ENCODE assay signal across 8 cellular contexts in genomic region chr2:177618270-177619253, GRCh38.
DNase-seq lines count a peak whose midpoint lies in the region; ATAC-seq and TF ChIP-seq lines count a peak whose summit lies in the region.

No MANE protein-coding gene starts in this region.

- no peaks in the 10 kb centered on the region for H3K4me1 Mint-ChIP-seq in activated CD4-positive, alpha-beta T cell treated with anti-CD3 and anti-CD28 coated beads for 36 hours

- peak overlapping the region; percentile 90 for H3K4me3 Mint-ChIP-seq in activated CD4-positive, alpha-beta T cell treated with anti-CD3 and anti-CD28 coated beads for 36 hours

- H3K4me3 ChIP-seq in choroid plexus epithelial cell (ENCODE audit: low read depth, low read length): peak overlapping the region; percentile 75

- CTCF ChIA-PET in activated CD4-positive, alpha-beta T cell treated with anti-CD3 and anti-CD28 coated beads for 36 hours (lab: Charles Lee): no interaction called here

- TF ChIP-seq CTCF in choroid plexus epithelial cell (conservative IDR thresholded peaks at IDR 0.05; ENCODE audit: low read depth, low read length): no peak

- ATAC-seq in GM19043 (IDR thresholded peaks at IDR 0.05; ENCODE audit: low read depth, unreplicated experiment): peak; percentile 98
- ATAC-seq in HG03354 (IDR thresholded peaks at IDR 0.05; ENCODE audit: poor library complexity, severe bottlenecking, unreplicated experiment): peak; percentile 96
- ATAC-seq in activated CD4-positive, alpha-beta T cell treated with anti-CD3 and anti-CD28 coated beads for 36 hours: peak; percentile 95

- intact Hi-C loops in activated CD4-positive, alpha-beta T cell treated with anti-CD3 and anti-CD28 coated beads for 36 hours (cut with DNase I, micrococcal nuclease): loop anchor here (1.0 to 10.0 kb wide), 10 partner anchors 65 to 1616 kb away; partner anchors contain the start of genes AGPS (in 2 of the 2), HNRNPA3 (in 1 of the 2), LNPK (in 1 of the 2) and NFE2L2 (in 1 of the 2)

- no peaks in the 10 kb centered on the region for H3K27me3 Mint-ChIP-seq in activated CD4-positive, alpha-beta T cell treated with anti-CD3 and anti-CD28 coated beads for 36 hours

- POLR2A ChIA-PET in activated CD4-positive, alpha-beta T cell treated with anti-CD3 and anti-CD28 coated beads for 36 hours (lab: Charles Lee): no interaction called here

- no peaks in the 10 kb centered on the region for H3K36me3 Mint-ChIP-seq in activated CD4-positive, alpha-beta T cell treated with anti-CD3 and anti-CD28 coated beads for 36 hours (ENCODE audit: low read depth)

- H3K9me3 Mint-ChIP-seq in activated CD4-positive, alpha-beta T cell treated with anti-CD3 and anti-CD28 coated beads for 36 hours (ENCODE audit: low read depth): no peaks in the 10 kb centered on the region

- peak overlapping the region; percentile 98 for H3K27ac Mint-ChIP-seq in activated CD4-positive, alpha-beta T cell treated with anti-CD3 and anti-CD28 coated beads for 36 hours

- DNase-seq in AG20443 (ENCODE audit: low spot score) (peak; percentile 97), NCI-H510A (lab: John Stamatoyannopoulos, UW) (peak; percentile 89), choroid plexus epithelial cell (ENCODE audit: low read depth) (peak; percentile 88), kidney glomerular epithelial cell (lab: John Stamatoyannopoulos, UW) (peak; percentile 82)
- DNase-seq in activated CD4-positive, alpha-beta T cell treated with anti-CD3 and anti-CD28 coated beads for 36 hours: peak; percentile 95
- DNase-seq in stimulated activated CD4-positive, alpha-beta T cell treated with anti-CD3 and anti-CD28 coated beads, Interleukin-15, amount 100 ng/mL, for 48 hours (ENCODE audit: low read depth in 2 of 2): peak; percentile 81 to 86

Comparison
In these comparisons a context has a peak if more than half of its experiments do, and no peak if none do; other contexts are left out.
1. Peak in every context shown above with its lines: DNase-seq, ATAC-seq and H3K4me3 ChIP-seq.